In the genomic region with DNA sequence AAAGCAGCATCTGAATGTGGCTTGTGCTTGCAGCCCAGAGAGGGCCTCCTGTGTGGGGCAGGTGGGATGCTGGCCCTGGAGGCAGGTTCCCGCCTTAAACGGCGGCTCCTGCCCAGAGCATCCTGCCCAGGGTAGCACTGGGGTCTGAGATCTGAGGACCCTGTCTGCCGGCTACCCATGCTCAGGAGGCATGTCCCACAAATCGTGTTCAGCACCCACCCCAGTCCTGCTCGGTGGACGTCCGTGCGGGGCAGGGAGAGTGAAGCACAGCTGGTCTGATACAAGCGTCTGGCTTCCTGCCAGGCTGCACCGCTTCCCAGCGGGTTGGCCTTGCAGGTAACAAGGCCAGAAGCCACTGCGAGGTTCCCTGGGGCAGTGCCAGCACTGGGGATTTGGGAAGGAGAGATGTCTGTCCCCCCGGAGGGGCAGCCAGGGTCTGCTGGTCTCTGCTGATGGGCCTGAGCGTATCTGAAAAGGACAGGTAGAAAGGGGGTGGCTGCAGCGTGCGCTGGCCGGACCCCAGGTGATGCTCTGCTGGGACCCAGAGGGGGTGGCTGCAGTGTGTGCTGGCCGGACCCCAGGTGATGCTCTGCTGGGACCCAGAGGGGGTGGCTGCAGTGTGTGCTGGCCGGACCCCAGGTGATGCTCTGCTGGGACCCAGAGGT, we compare ENCODE assay signal across 1 cellular context.
TF ChIP-seq lines count a peak whose summit lies in the region.

No MANE protein-coding gene starts in this region.

TF ChIP-seq in K562, 482 proteins besides CTCF, POLR2A, EP300 and RAD21:
- TF ChIP-seq KAT2B (IDR thresholded peaks at IDR 0.05; ENCODE audit: low read depth, low read length) (no peak), U2AF1 (optimal IDR thresholded peaks at IDR 0.05; ENCODE audit: low read depth, low read length) (no peak), RBFOX2 (IDR thresholded peaks at IDR 0.05; ENCODE audit: low read depth, low read length) (peak; percentile 30; the same call in 1 of the 2 replicates), NFIC (IDR thresholded peaks at IDR 0.05) (peak; percentile 82), SNIP1 (IDR thresholded peaks at IDR 0.05; ENCODE audit: low read depth) (no peak)
- TF ChIP-seq, protein P1, sequence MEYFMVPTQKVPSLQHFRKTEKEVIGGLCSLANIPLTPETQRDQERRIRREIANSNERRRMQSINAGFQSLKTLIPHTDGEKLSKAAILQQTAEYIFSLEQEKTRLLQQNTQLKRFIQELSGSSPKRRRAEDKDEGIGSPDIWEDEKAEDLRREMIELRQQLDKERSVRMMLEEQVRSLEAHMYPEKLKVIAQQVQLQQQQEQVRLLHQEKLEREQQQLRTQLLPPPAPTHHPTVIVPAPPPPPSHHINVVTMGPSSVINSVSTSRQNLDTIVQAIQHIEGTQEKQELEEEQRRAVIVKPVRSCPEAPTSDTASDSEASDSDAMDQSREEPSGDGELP (CRISPR knock-in tag; IDR thresholded peaks at IDR 0.05; ENCODE audit: borderline replicate concordance): 0 out of 2 replicates have a peak, but pooled peaks have one; percentile 14
- TF ChIP-seq, protein P2, sequence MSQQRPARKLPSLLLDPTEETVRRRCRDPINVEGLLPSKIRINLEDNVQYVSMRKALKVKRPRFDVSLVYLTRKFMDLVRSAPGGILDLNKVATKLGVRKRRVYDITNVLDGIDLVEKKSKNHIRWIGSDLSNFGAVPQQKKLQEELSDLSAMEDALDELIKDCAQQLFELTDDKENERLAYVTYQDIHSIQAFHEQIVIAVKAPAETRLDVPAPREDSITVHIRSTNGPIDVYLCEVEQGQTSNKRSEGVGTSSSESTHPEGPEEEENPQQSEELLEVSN (IDR thresholded peaks at IDR 0.05; ENCODE audit: borderline replicate concordance in 1 of 2, extremely low read depth in 1 of 2, insufficient read depth in 1 of 2, insufficient read length in 1 of 2, low read depth in 1 of 2, low read length in 1 of 2, poor library complexity in 1 of 2, severe bottlenecking in 1 of 2): peak in 1 of 2 experiments; percentile 15
- TF ChIP-seq, protein P3, sequence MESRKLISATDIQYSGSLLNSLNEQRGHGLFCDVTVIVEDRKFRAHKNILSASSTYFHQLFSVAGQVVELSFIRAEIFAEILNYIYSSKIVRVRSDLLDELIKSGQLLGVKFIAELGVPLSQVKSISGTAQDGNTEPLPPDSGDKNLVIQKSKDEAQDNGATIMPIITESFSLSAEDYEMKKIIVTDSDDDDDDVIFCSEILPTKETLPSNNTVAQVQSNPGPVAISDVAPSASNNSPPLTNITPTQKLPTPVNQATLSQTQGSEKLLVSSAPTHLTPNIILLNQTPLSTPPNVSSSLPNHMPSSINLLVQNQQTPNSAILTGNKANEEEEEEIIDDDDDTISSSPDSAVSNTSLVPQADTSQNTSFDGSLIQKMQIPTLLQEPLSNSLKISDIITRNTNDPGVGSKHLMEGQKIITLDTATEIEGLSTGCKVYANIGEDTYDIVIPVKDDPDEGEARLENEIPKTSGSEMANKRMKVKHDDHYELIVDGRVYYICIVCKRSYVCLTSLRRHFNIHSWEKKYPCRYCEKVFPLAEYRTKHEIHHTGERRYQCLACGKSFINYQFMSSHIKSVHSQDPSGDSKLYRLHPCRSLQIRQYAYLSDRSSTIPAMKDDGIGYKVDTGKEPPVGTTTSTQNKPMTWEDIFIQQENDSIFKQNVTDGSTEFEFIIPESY (CRISPR knock-in tag; IDR thresholded peaks at IDR 0.05): peak; percentile 69
